ENCODE assay signal across 8 cellular contexts in genomic region chr6:134035823-134036296, GRCh38. TPM values are rescaled to one million over a fixed set of nuclear protein-coding genes. Genes with fewer than 3 reads are reported as not detected.
A peak's percentile ranks its signal among the peaks of the same experiment; 100 is the strongest.
DNase-seq lines count a peak whose midpoint lies in the region; ATAC-seq and TF ChIP-seq lines count a peak whose summit lies in the region.

No MANE protein-coding gene starts in this region.

- 42 to 45% methylated on average over 3 of the region's 3 CpGs for WGBS in tibial nerve, 2 donors

- no peaks in the 10 kb centered on the region; the same call in 1 of the 2 replicates for H3K4me1 ChIP-seq in HEK293 (ENCODE audit: control insufficient read depth, insufficient read depth, low read length)
- H3K4me1 ChIP-seq in tibial nerve: peaks cover 0 to 7% (median 0%) of the 10 kb centered on the region in 4 donors

- TF ChIP-seq POLR2A in tibial nerve (IDR thresholded peaks at IDR 0.05): no peak

- H3K36me3 ChIP-seq in HEK293 (ENCODE audit: control insufficient read depth in 2 of 2, insufficient read depth in 1 of 2, low read length in 2 of 2): no peaks in the 10 kb centered on the region
- no peaks in the 10 kb centered on the region for H3K36me3 ChIP-seq in tibial nerve

- H3K27ac ChIP-seq in HEK293 (ENCODE audit: extremely low read depth, low read depth, low read length) (no peak overlapping the region), cingulate gyrus (ENCODE audit: low read depth, low read length) (peak overlapping the region; percentile 63), tibial nerve (no peak overlapping the region)

- H3K9me3 ChIP-seq in HEK293 (ENCODE audit: control insufficient read depth, insufficient read depth, low read depth, low read length) (no peaks in the 10 kb centered on the region), tibial nerve (no peaks in the 10 kb centered on the region)

- TF ChIP-seq CTCF in HEK293 (tag by site-specific recombination; IDR thresholded peaks at IDR 0.05) (no peak), tibial nerve (IDR thresholded peaks at IDR 0.05) (no peak)

- no peak for ATAC-seq in HG03039 (IDR thresholded peaks at IDR 0.05; ENCODE audit: unreplicated experiment)

- POLR2A ChIA-PET in HEK293 (lab: Yijun Ruan, JAX): interaction anchor here (1.1 to 1.3 kb wide), 2 partner anchors 10 to 33 kb away, joined by 3 to 5 read pairs; no protein-coding TSS in a partner anchor

- CTCF ChIA-PET in HEK293 (lab: Yijun Ruan, JAX): interaction anchor here (0.6 to 1.4 kb wide), 2 partner anchors 62 to 106 kb away, joined by 5 to 7 read pairs; no protein-coding TSS in a partner anchor

- DNase-seq in COLO829 (ENCODE audit: low spot score): peak; percentile 67
- DNase-seq in NCI-H446 treated with DMSO at 0.1 percent for 48 hours (lab: John Stamatoyannopoulos, UW): peak; percentile 61
- DNase-seq in skeletal muscle cell (ENCODE audit: low read depth): peak; percentile 61
- DNase-seq in NCI-H1436 treated with DMSO at 0.1 percent for 48 hours (lab: John Stamatoyannopoulos, UW): no peak
- no peak for DNase-seq in tibial nerve (ENCODE audit: low spot score in 2 of 2)

- no peak for TF ChIP-seq EP300 in tibial nerve (IDR thresholded peaks at IDR 0.05)

- H3K4me3 ChIP-seq in HEK293 (ENCODE audit: low read depth, low read length): no peak overlapping the region
- H3K4me3 ChIP-seq in skeletal muscle cell (ENCODE audit: low read depth, low read length): no peak overlapping the region
- H3K4me3 ChIP-seq in tibial nerve: no peak overlapping the region

- H3K27me3 ChIP-seq in tibial nerve: no peaks in the 10 kb centered on the region

TF ChIP-seq in HEK293, 187 proteins besides CTCF, POLR2A, EP300 and RAD21 (continues in another document):
- TF ChIP-seq ZNF394 (tag by site-specific recombination; IDR thresholded peaks at IDR 0.05; ENCODE audit: borderline replicate concordance) (no peak), ZNF23 (tag by site-specific recombination; IDR thresholded peaks at IDR 0.05; ENCODE audit: borderline replicate concordance) (no peak), ZNF37A (tag by site-specific recombination; IDR thresholded peaks at IDR 0.05) (peak; percentile 46; the same call in 1 of the 2 replicates), ZBTB17 (tag by site-specific recombination; IDR thresholded peaks at IDR 0.05) (no peak), ZNF155 (tag by site-specific recombination; IDR thresholded peaks at IDR 0.05) (no peak), ZNF677 (tag by site-specific recombination; IDR thresholded peaks at IDR 0.05) (no peak), FEZF1 (tag by site-specific recombination; IDR thresholded peaks at IDR 0.05) (peak; percentile 40), IKZF3 (tag by site-specific recombination; IDR thresholded peaks at IDR 0.05) (0 out of 2 replicates have a peak, but pooled peaks have one; percentile 25), YY1 (tag by site-specific recombination; IDR thresholded peaks at IDR 0.05) (no peak), KLF10 (tag by site-specific recombination; IDR thresholded peaks at IDR 0.05) (0 out of 2 replicates have a peak, but pooled peaks have one; percentile 32), BCL6B (tag by site-specific recombination; IDR thresholded peaks at IDR 0.05) (0 out of 2 replicates have a peak, but pooled peaks have one; percentile 32), ZNF311 (tag by site-specific recombination; IDR thresholded peaks at IDR 0.05; ENCODE audit: borderline replicate concordance) (no peak), ZNF571 (tag by site-specific recombination; IDR thresholded peaks at IDR 0.05) (no peak), ZNF488 (tag by site-specific recombination; IDR thresholded peaks at IDR 0.05) (no peak), ZNF600 (tag by site-specific recombination; IDR thresholded peaks at IDR 0.05) (no peak), ZNF624 (tag by site-specific recombination; IDR thresholded peaks at IDR 0.05) (no peak), ZBTB26 (tag by site-specific recombination; optimal IDR thresholded peaks at IDR 0.05) (no peak), PRDM1 (tag by site-specific recombination; IDR thresholded peaks at IDR 0.05) (no peak), ZNF138 (tag by site-specific recombination; IDR thresholded peaks at IDR 0.05; ENCODE audit: borderline replicate concordance) (no peak), PRDM6 (tag by site-specific recombination; IDR thresholded peaks at IDR 0.05) (peak; percentile 55; the same call in 1 of the 2 replicates), ZNF324 (tag by site-specific recombination; IDR thresholded peaks at IDR 0.05) (no peak), ZNF830 (tag by site-specific recombination; IDR thresholded peaks at IDR 0.05; ENCODE audit: low read depth) (peak; percentile 48; the same call in 1 of the 2 replicates), HOXC10 (CRISPR knock-in tag; IDR thresholded peaks at IDR 0.05) (no peak), ZNF692 (tag by site-specific recombination; IDR thresholded peaks at IDR 0.05) (no peak), HOXD13 (CRISPR knock-in tag; IDR thresholded peaks at IDR 0.05; ENCODE audit: borderline replicate concordance) (peak; percentile 79), ZNF335 (tag by site-specific recombination; conservative IDR thresholded peaks at IDR 0.05) (no peak), ZNF585B (tag by site-specific recombination; IDR thresholded peaks at IDR 0.05) (no peak), ZNF645 (tag by site-specific recombination; IDR thresholded peaks at IDR 0.05) (no peak)

RNA-seq across cellular contexts. Expression of gene SLC2A12, which starts 16.6 kb away (rescaled TPM):
- total RNA-seq in tibial nerve: 1 to 10 TPM in 1 of 4 donors, under 1 TPM in 3; 0.39 to 2.2 (median 0.61) TPM

Comparison
In these comparisons a context has a peak if more than half of its experiments do, and no peak if none do; other contexts are left out.
1. DNase-seq: peak in COLO829 (single experiment), NCI-H446 treated with DMSO at 0.1 percent for 48 hours (single experiment) and skeletal muscle cell (single experiment); none in NCI-H1436 treated with DMSO at 0.1 percent for 48 hours (single experiment) and tibial nerve (0 of 2).